Comparison of ENCODE assay signal across 13 cellular contexts in the genomic region with DNA sequence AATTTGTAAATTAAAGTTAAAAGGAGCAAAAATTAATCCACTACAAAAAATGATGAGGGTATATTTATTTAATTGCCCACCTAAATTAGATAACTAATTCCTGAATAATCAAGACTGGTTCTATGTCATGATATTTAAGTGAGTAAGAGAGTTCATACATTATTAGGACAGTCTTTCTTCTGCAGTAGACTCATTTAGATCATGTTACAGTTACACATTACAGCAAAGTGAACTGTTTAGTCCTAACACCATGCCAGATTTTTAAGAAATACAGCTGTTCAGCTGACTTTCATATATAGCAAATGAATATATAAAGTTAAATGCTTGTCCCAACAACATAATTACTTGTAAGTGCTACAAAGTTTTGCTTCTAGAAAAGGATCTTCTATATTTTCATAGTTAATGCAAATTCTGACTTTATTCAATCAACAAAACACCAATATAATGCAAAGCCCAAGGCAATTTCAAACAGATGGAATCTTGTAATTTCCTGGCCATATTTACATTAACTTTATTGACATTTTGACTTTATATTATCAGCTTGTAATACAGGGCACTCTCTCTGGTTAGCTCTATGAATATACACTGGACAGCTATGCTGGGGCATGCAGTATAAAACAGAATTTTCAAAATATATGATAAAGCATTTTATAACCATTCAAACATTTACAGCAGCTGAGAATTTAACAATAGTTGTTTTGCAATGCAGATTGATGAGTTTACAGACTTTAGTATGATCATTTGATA. TPM values are rescaled to one million over a fixed set of nuclear protein-coding genes. Genes with fewer than 3 reads are reported as not detected.
DNase-seq lines count a peak whose midpoint lies in the region; ATAC-seq and TF ChIP-seq lines count a peak whose summit lies in the region.
"Had no signal": no experiment of that assay in that cellular context is flagged by ENCODE, and none has a peak within 500 bp of the region (broad histone marks: within the 10 kb centered on the region; RNA-seq: fewer than 3 reads in every experiment).

No MANE protein-coding gene starts in this region.

- peak; percentile 10 for DNase-seq in AG08395 (ENCODE audit: low spot score)
- peak; percentile 16 for DNase-seq in IMR-90
- no peak for DNase-seq in PC-3
- no peak for DNase-seq in left colon
- DNase-seq in NCI-H1930 (lab: John Stamatoyannopoulos, UW), result no peak
- DNase-seq: ACHN; AML-193; CD4-positive, alpha-beta T cell; GM23248; HCEC 1CT had no signal

- no TSS peak for BruUV-seq in IMR-90 (replicated peaks; lab: Mats Ljungman, UMichigan)
- BruUV-seq in PC-3 (replicated peaks; lab: Mats Ljungman, UMichigan), result no TSS peak

- H4K5ac ChIP-seq in IMR-90 (ENCODE audit: low read depth, low read length), result no peak overlapping the region

- no peak overlapping the region for H3K27ac ChIP-seq in IMR-90 (ENCODE audit: insufficient read depth, low read length)
- H3K27ac ChIP-seq in PC-3 (ENCODE audit: low read length), result no peak overlapping the region
- H3K27ac ChIP-seq: C4-2B, GM23248 had no signal

- H3K9ac ChIP-seq in IMR-90 (ENCODE audit: low read depth, low read length), result no peak overlapping the region
- no peak overlapping the region for H3K9ac ChIP-seq in PC-3 (ENCODE audit: low read length)
- H3K9ac ChIP-seq: GM23248 had no signal

- H3K4me2 ChIP-seq in IMR-90 (ENCODE audit: low read depth, low read length) (no peak overlapping the region), PC-3 (ENCODE audit: low read length) (no peak overlapping the region)

- no peak overlapping the region for H2BK5ac ChIP-seq in IMR-90 (ENCODE audit: low read depth, low read length, poor library complexity, severe bottlenecking)

- H4K20me1 ChIP-seq in IMR-90 (ENCODE audit: insufficient read depth, low read length), result no peaks in the 10 kb centered on the region
- H4K20me1 ChIP-seq in PC-3 (ENCODE audit: low read length), result no peaks in the 10 kb centered on the region

- no peak overlapping the region for H3K4me3 ChIP-seq in IMR-90 (ENCODE audit: insufficient read depth, low read depth, low read length)
- no peak overlapping the region for H3K4me3 ChIP-seq in PC-3 (ENCODE audit: low read length)
- H3K4me3 ChIP-seq: GM23248 had no signal

- POLR2A ChIA-PET in IMR-90 (lab: Charles Lee; ENCODE audit: unreplicated experiment), result no interaction called here
- POLR2A ChIA-PET in PC-3 (lab: Charles Lee; ENCODE audit: unreplicated experiment), result no interaction called here

- H2BK15ac ChIP-seq in IMR-90 (ENCODE audit: low read depth, low read length), result no peak overlapping the region

- H3K36me3 ChIP-seq in IMR-90 (ENCODE audit: control insufficient read depth, insufficient read depth, low read length) (no peaks in the 10 kb centered on the region), PC-3 (ENCODE audit: low read depth, low read length) (no peaks in the 10 kb centered on the region)

- no peak overlapping the region for H2BK20ac ChIP-seq in IMR-90 (ENCODE audit: low read depth, low read length)

- no peak overlapping the region for H2AFZ ChIP-seq in IMR-90 (replicated peaks; ENCODE audit: low read length, poor library complexity)
- H2AFZ ChIP-seq in PC-3 (ENCODE audit: low read length), result no peak overlapping the region
- H2AFZ ChIP-seq: GM23248 had no signal

- H3K4me1 ChIP-seq in IMR-90 (ENCODE audit: control insufficient read depth, insufficient read depth, low read length), result no peaks in the 10 kb centered on the region
- no peaks in the 10 kb centered on the region for H3K4me1 ChIP-seq in PC-3 (ENCODE audit: insufficient read depth, low read length)

- H3K79me1 ChIP-seq in IMR-90 (ENCODE audit: low read depth in 1 of 2, low read length in 2 of 2), result no peaks in the 10 kb centered on the region

- no peaks in the 10 kb centered on the region for H3K79me2 ChIP-seq in PC-3 (ENCODE audit: low read length)

- TF ChIP-seq CTCF in IMR-90 (conservative IDR thresholded peaks at IDR 0.05; ENCODE audit: low read depth, low read length) (no peak), PC-3 (conservative IDR thresholded peaks at IDR 0.05; ENCODE audit: low read depth, low read length) (no peak)

- no peak overlapping the region for H4K8ac ChIP-seq in IMR-90 (ENCODE audit: low read depth in 2 of 2, low read length in 2 of 2)

- H2BK120ac ChIP-seq in IMR-90 (ENCODE audit: low read depth, low read length), result no peak overlapping the region

- no peaks in the 10 kb centered on the region for H3K9me2 ChIP-seq in PC-3 (replicated peaks; ENCODE audit: low read length)

- H3F3A ChIP-seq in PC-3 (ENCODE audit: low read length, unreplicated experiment), result no peaks in the 10 kb centered on the region

- intact Hi-C loops in IMR-90 (cut with micrococcal nuclease), result loop anchor here (10.0 kb wide), 1 partner anchor 106 kb away; no protein-coding TSS in a partner anchor
- intact Hi-C loops in PC-3 (cut with micrococcal nuclease), result no loop called here
- intact Hi-C loops in left colon (cut with DNase I, micrococcal nuclease), result no loop called here

- TF ChIP-seq RAD21 in IMR-90 (IDR thresholded peaks at IDR 0.05; ENCODE audit: low read length), result no peak

- H3K14ac ChIP-seq in IMR-90 (replicated peaks; ENCODE audit: low read depth, low read length), result no peak overlapping the region

- H3K56ac ChIP-seq in IMR-90 (ENCODE audit: extremely low read depth, insufficient read depth, low read length), result no peak overlapping the region

- peaks cover 3% of the 10 kb centered on the region; the same call in 1 of the 2 replicates for H3K9me1 ChIP-seq in IMR-90 (ENCODE audit: insufficient read depth, low read length)

- no peak overlapping the region for H3K23ac ChIP-seq in IMR-90 (ENCODE audit: low read depth, low read length)

- CTCF ChIA-PET in IMR-90 (lab: Yijun Ruan, JAX), result interaction anchor here (1.0 to 1.3 kb wide), 2 partner anchors 10 to 831 kb away, joined by 3 read pairs; no protein-coding TSS in a partner anchor
- CTCF ChIA-PET in PC-3 (lab: Charles Lee), result interaction anchor here (0.6 kb wide), 1 partner anchor 32 kb away, joined by 3 read pairs; no protein-coding TSS in a partner anchor

- TF ChIP-seq POLR2A in IMR-90 (IDR thresholded peaks at IDR 0.05; ENCODE audit: low read depth, low read length) (no peak), GM18505 (IDR thresholded peaks at IDR 0.05; ENCODE audit: borderline replicate concordance, extremely low read depth, insufficient read depth, insufficient read length) (no peak)

- no peak overlapping the region for H2AK5ac ChIP-seq in IMR-90 (ENCODE audit: low read depth, low read length)

- H3K27me3 ChIP-seq in IMR-90 (ENCODE audit: control insufficient read depth, insufficient read depth, low read length), result no peaks in the 10 kb centered on the region
- no peaks in the 10 kb centered on the region for H3K27me3 ChIP-seq in PC-3 (ENCODE audit: low read length)

- no peak overlapping the region for H4K91ac ChIP-seq in IMR-90 (ENCODE audit: insufficient read depth, low read depth, low read length)

- ATAC-seq in IMR-90 (ENCODE audit: low read depth), result peak; percentile 54; the same call in 1 of the 2 replicates
- peak; percentile 68 for ATAC-seq in PC-3
- peak; percentile 42 for ATAC-seq in left colon
- ATAC-seq in GM18505 (IDR thresholded peaks at IDR 0.05; ENCODE audit: unreplicated experiment), result no peak

- no peaks in the 10 kb centered on the region for H3K9me3 ChIP-seq in IMR-90 (ENCODE audit: control insufficient read depth, insufficient read depth, low read length)
- no peaks in the 10 kb centered on the region for H3K9me3 ChIP-seq in PC-3 (ENCODE audit: low read length)

- in situ Hi-C loops in IMR-90 (cut with MboI; ENCODE audit: low sequenced_read_pairs), result no loop called here

- no peak overlapping the region for H3K18ac ChIP-seq in IMR-90 (ENCODE audit: low read depth, low read length)

- H2AK9ac ChIP-seq in IMR-90 (replicated peaks; ENCODE audit: low read depth, low read length, poor library complexity), result no peak overlapping the region

- no peak overlapping the region for H3K4ac ChIP-seq in IMR-90 (ENCODE audit: low read depth, low read length)

- dilution Hi-C loops in IMR-90 (cut with HindIII; ENCODE audit: low sequenced_read_pairs, unreplicated experiment), result no loop called here

TF ChIP-seq in IMR-90, 13 proteins besides CTCF, POLR2A, EP300 and RAD21:
- no peak for TF ChIP-seq RCOR1 (IDR thresholded peaks at IDR 0.05; ENCODE audit: insufficient replicate concordance, low read length)
- TF ChIP-seq, protein P1, sequence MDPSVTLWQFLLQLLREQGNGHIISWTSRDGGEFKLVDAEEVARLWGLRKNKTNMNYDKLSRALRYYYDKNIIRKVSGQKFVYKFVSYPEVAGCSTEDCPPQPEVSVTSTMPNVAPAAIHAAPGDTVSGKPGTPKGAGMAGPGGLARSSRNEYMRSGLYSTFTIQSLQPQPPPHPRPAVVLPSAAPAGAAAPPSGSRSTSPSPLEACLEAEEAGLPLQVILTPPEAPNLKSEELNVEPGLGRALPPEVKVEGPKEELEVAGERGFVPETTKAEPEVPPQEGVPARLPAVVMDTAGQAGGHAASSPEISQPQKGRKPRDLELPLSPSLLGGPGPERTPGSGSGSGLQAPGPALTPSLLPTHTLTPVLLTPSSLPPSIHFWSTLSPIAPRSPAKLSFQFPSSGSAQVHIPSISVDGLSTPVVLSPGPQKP (IDR thresholded peaks at IDR 0.05; ENCODE audit: borderline replicate concordance, low read depth, low read length), result no peak
- TF ChIP-seq MAZ (IDR thresholded peaks at IDR 0.05; ENCODE audit: borderline replicate concordance, low read depth, low read length), result no peak
- TF ChIP-seq, protein P2, sequence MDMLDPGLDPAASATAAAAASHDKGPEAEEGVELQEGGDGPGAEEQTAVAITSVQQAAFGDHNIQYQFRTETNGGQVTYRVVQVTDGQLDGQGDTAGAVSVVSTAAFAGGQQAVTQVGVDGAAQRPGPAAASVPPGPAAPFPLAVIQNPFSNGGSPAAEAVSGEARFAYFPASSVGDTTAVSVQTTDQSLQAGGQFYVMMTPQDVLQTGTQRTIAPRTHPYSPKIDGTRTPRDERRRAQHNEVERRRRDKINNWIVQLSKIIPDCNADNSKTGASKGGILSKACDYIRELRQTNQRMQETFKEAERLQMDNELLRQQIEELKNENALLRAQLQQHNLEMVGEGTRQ (IDR thresholded peaks at IDR 0.05; ENCODE audit: low read depth, low read length), result no peak

RNA-seq across cellular contexts. Expression of a gene that starts 45.7 kb away (rescaled TPM):
- total RNA-seq in IMR-90 (2012; rRNA removed), result not detected in 2 replicates
- polyA plus RNA-seq in IMR-90 (2012; rRNA removed), result not detected in 2 replicates
- polyA plus RNA-seq in IMR-90 (2012; cell fraction: cytosol; rRNA removed), result not detected in 2 replicates
- 0.12 and 0.13 TPM in 2 replicates for polyA plus RNA-seq in IMR-90 (2012; cell fraction: nucleus; rRNA removed; ENCODE audit: low replicate concordance)
- total RNA-seq in PC-3 (2014; rRNA removed), result 0.17 and 0.58 TPM in 2 replicates
- under 1 TPM; 0.20 to 0.37 TPM for total RNA-seq in left colon
- total RNA-seq: GM23248 had no signal
- polyA plus RNA-seq: BJ, GM23248 had no signal

Comparison
In these comparisons a context has a peak if more than half of its experiments do, and no peak if none do; other contexts are left out.
1. DNase-seq: peak in AG08395 (single experiment) and IMR-90 (single experiment); none in PC-3 (single experiment), left colon (0 of 2) and NCI-H1930 (0 of 2).